8 cellular contexts compared by ENCODE assay signal in genomic region chr17:49260011-49260921, GRCh38. TPM values are rescaled to one million over a fixed set of nuclear protein-coding genes. Genes with fewer than 3 reads are reported as not detected.
A peak's percentile ranks its signal among the peaks of the same experiment; 100 is the strongest.
DNase-seq lines count a peak whose midpoint lies in the region; ATAC-seq, FAIRE-seq and TF ChIP-seq lines count a peak whose summit lies in the region.

No MANE protein-coding gene starts in this region.

- peak; percentile 76 for TF ChIP-seq POLR2A in endothelial cell of umbilical vein (IDR thresholded peaks at IDR 0.05; ENCODE audit: low read depth, low read length)

- no peaks in the 10 kb centered on the region for H3K79me2 ChIP-seq in endothelial cell of umbilical vein (ENCODE audit: control insufficient read depth, insufficient read depth, low read length)

- H3K36me3 Mint-ChIP-seq in activated CD8-positive, alpha-beta memory T cell treated with anti-CD3 and anti-CD28 coated beads, Interleukin-2, amount 10 ng/mL, durations not matched to agents 7 days and 5 days = no peaks in the 10 kb centered on the region

- DNase-seq in GM19238 (ENCODE audit: insufficient read length, low spot score) (peak; percentile 42), NCI-H69 (lab: John Stamatoyannopoulos, UW) (peak; percentile 64), endothelial cell of umbilical vein (ENCODE audit: low read depth, low spot score) (peak; percentile 87), mesenteric fat pad (ENCODE audit: low spot score) (peak; percentile 93), D721Med (ENCODE audit: insufficient read length, low spot score) (no peak)
- DNase-seq in activated CD8-positive, alpha-beta memory T cell treated with anti-CD3 and anti-CD28 coated beads, Interleukin-2, amount 10 ng/mL, durations not matched to agents 7 days and 5 days = peak; percentile 62
- DNase-seq in stimulated activated CD8-positive, alpha-beta memory T cell treated with anti-CD3 and anti-CD28 coated beads, Interleukin-15, amount 100 ng/mL, for 24 hours (ENCODE audit: low read depth) = peak; percentile 21

- POLR2A ChIA-PET in endothelial cell of umbilical vein (lab: Charles Lee) = interaction anchor here (0.6 kb wide), 1 partner anchor 567 kb away, joined by 4 read pairs; no protein-coding TSS in a partner anchor

- TSS peak; percentile 72 for BruUV-seq in endothelial cell of umbilical vein (replicated peaks; lab: Mats Ljungman, UMichigan)

- H3K4me1 ChIP-seq in endothelial cell of umbilical vein (ENCODE audit: control insufficient read depth, extremely low read depth, insufficient read depth, low read length) = peaks cover 14% of the 10 kb centered on the region

- TF ChIP-seq CTCF in endothelial cell of umbilical vein (IDR thresholded peaks at IDR 0.05; ENCODE audit: extremely low read depth in 1 of 2, insufficient read depth in 1 of 2, low read depth in 1 of 2, low read length in 2 of 2) (no peak), D721Med (IDR thresholded peaks at IDR 0.05; ENCODE audit: insufficient read depth, missing control alignments) (no peak)

- dilution Hi-C loops in endothelial cell of umbilical vein (cut with MboI; ENCODE audit: extremely low pct_ligation_motif_present, low sequenced_read_pairs) = no loop called here

- peaks cover 14% of the 10 kb centered on the region for H3K27me3 Mint-ChIP-seq in activated CD8-positive, alpha-beta memory T cell treated with anti-CD3 and anti-CD28 coated beads, Interleukin-2, amount 10 ng/mL, durations not matched to agents 7 days and 5 days

- peak overlapping the region; percentile 43 to 51 (median 51) for H3K4me3 ChIP-seq in endothelial cell of umbilical vein (replicated peaks in 1 of 3; ENCODE audit: insufficient read depth in 1 of 3, low read depth in 1 of 3, low read length in 3 of 3)

- intact Hi-C loops in endothelial cell of umbilical vein (cut with micrococcal nuclease) = loop anchor here (1.0 to 2.0 kb wide), 2 partner anchors 29 to 68 kb away; partner anchors contain the start of gene PHOSPHO1

- no peaks in the 10 kb centered on the region for H3K9me3 ChIP-seq in endothelial cell of umbilical vein (replicated peaks; ENCODE audit: control insufficient read depth, insufficient read depth, low read length)

- peak overlapping the region; percentile 46 for H3K27ac Mint-ChIP-seq in activated CD8-positive, alpha-beta memory T cell treated with anti-CD3 and anti-CD28 coated beads, Interleukin-2, amount 10 ng/mL, durations not matched to agents 7 days and 5 days

- peaks cover 12% of the 10 kb centered on the region for H3K4me1 Mint-ChIP-seq in activated CD8-positive, alpha-beta memory T cell treated with anti-CD3 and anti-CD28 coated beads, Interleukin-2, amount 10 ng/mL, durations not matched to agents 7 days and 5 days

- CTCF ChIA-PET in activated CD8-positive, alpha-beta memory T cell treated with anti-CD3 and anti-CD28 coated beads, Interleukin-2, amount 10 ng/mL, durations not matched to agents 7 days and 5 days (lab: Charles Lee) = interaction anchor here (1.0 to 2.6 kb wide), 8 partner anchors 29 to 228 kb away, joined by 3 to 11 read pairs (median 3); no protein-coding TSS in a partner anchor
- CTCF ChIA-PET in endothelial cell of umbilical vein (lab: Charles Lee) = interaction anchor here (0.9 to 2.2 kb wide), 9 partner anchors 12 to 80 kb away, joined by 3 to 12 read pairs (median 4); no protein-coding TSS in a partner anchor

- H3K4me2 ChIP-seq in endothelial cell of umbilical vein (ENCODE audit: insufficient read depth, low read length) = peak overlapping the region; percentile 83

- peak; percentile 84 for ATAC-seq in activated CD8-positive, alpha-beta memory T cell treated with anti-CD3 and anti-CD28 coated beads, Interleukin-2, amount 10 ng/mL, durations not matched to agents 7 days and 5 days
- ATAC-seq in HG03378 (IDR thresholded peaks at IDR 0.05; ENCODE audit: unreplicated experiment) = no peak

- peak overlapping the region; percentile 71 for H3K4me3 Mint-ChIP-seq in activated CD8-positive, alpha-beta memory T cell treated with anti-CD3 and anti-CD28 coated beads, Interleukin-2, amount 10 ng/mL, durations not matched to agents 7 days and 5 days

- H4K20me1 ChIP-seq in endothelial cell of umbilical vein (replicated peaks; ENCODE audit: control insufficient read depth, extremely low read depth, insufficient read depth, low read length) = no peaks in the 10 kb centered on the region

- peak; percentile 99 for FAIRE-seq in endothelial cell of umbilical vein (lab: Jason Lieb, UNC)
- FAIRE-seq in D721Med (lab: Jason Lieb, UNC) = no peak

- no peaks in the 10 kb centered on the region for H3K9me3 Mint-ChIP-seq in activated CD8-positive, alpha-beta memory T cell treated with anti-CD3 and anti-CD28 coated beads, Interleukin-2, amount 10 ng/mL, durations not matched to agents 7 days and 5 days (ENCODE audit: low read depth)

- peak overlapping the region; percentile 85 for H3K27ac ChIP-seq in endothelial cell of umbilical vein (ENCODE audit: insufficient read depth, low read depth, low read length)

- no peaks in the 10 kb centered on the region for H3K36me3 ChIP-seq in endothelial cell of umbilical vein (ENCODE audit: control insufficient read depth in 2 of 2, extremely low read depth in 1 of 2, insufficient read depth in 2 of 2, low read length in 2 of 2)

- H3K9me1 ChIP-seq in endothelial cell of umbilical vein (replicated peaks; ENCODE audit: control insufficient read depth, extremely low read depth, insufficient read depth, low read length) = no peaks in the 10 kb centered on the region

- peak overlapping the region; percentile 85 for H3K9ac ChIP-seq in endothelial cell of umbilical vein (replicated peaks; ENCODE audit: extremely low read depth, insufficient read depth, low read length)

- H3K27me3 ChIP-seq in endothelial cell of umbilical vein (ENCODE audit: control insufficient read depth in 2 of 2, insufficient read depth in 2 of 2, low read length in 2 of 2) = no peaks in the 10 kb centered on the region

- peak overlapping the region; percentile 91 for H2AFZ ChIP-seq in endothelial cell of umbilical vein (ENCODE audit: low read depth, low read length)

TF ChIP-seq in endothelial cell of umbilical vein, 7 proteins besides CTCF, POLR2A, EP300 and RAD21:
- TF ChIP-seq EZH2 (IDR thresholded peaks at IDR 0.05; ENCODE audit: borderline replicate concordance, low read depth, low read length, severe bottlenecking) (no peak), POLR2AphosphoS5 (IDR thresholded peaks at IDR 0.05; ENCODE audit: insufficient read depth, low read depth, low read length) (peak; percentile 43), JUN (IDR thresholded peaks at IDR 0.05; ENCODE audit: borderline replicate concordance, insufficient read depth, insufficient read length, low read depth) (peak; percentile 52), FOS (IDR thresholded peaks at IDR 0.05; ENCODE audit: borderline replicate concordance, insufficient read depth, low read length) (peak; percentile 81), MYC (IDR thresholded peaks at IDR 0.05; ENCODE audit: low read depth, low read length) (no peak), GATA2 (IDR thresholded peaks at IDR 0.05; ENCODE audit: insufficient read depth, insufficient read length, low read depth, low read length) (peak; percentile 22)
- TF ChIP-seq, protein P1, sequence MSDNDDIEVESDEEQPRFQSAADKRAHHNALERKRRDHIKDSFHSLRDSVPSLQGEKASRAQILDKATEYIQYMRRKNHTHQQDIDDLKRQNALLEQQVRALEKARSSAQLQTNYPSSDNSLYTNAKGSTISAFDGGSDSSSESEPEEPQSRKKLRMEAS (IDR thresholded peaks at IDR 0.05; ENCODE audit: insufficient read depth, insufficient read length) = no peak
TF ChIP-seq in endothelial cell of umbilical vein: peak in this region for 4.

RNA-seq across cellular contexts. Expression of gene PHOSPHO1, which starts 29.7 kb away (rescaled TPM):
- not detected for total RNA-seq in activated CD8-positive, alpha-beta memory T cell treated with anti-CD3 and anti-CD28 coated beads, Interleukin-2, amount 10 ng/mL, durations not matched to agents 7 days and 5 days
- total RNA-seq in endothelial cell of umbilical vein (0.18 TPM in 1 of 2 replicates, not detected in the other), mesenteric fat pad (1.8 TPM)
- 0.19 and 0.23 TPM in 2 replicates for polyA plus RNA-seq in endothelial cell of umbilical vein
- polyA plus RNA-seq in endothelial cell of umbilical vein (2011; cell fraction: cytosol; rRNA removed) = 0.10 and 0.13 TPM in 2 replicates
- polyA plus RNA-seq in endothelial cell of umbilical vein (2011; cell fraction: nucleus; rRNA removed) = 0.14 TPM in 1 of 2 replicates, not detected in the other
- polyA plus RNA-seq in endothelial cell of umbilical vein (2012) = 0.40 TPM in 2 replicates
- polyA minus RNA-seq in endothelial cell of umbilical vein = not detected in 2 replicates
- not detected for polyA minus RNA-seq in endothelial cell of umbilical vein (2011; cell fraction: cytosol; rRNA and poly(A)+ RNA removed)
- polyA minus RNA-seq in endothelial cell of umbilical vein (2011; cell fraction: nucleus; rRNA and poly(A)+ RNA removed) = 0.34 TPM in 1 of 2 replicates, not detected in the other

RNA-seq across cellular contexts. Expression of gene ABI3, which starts 49.8 kb away (rescaled TPM):
- 100 to 1,000 TPM; 116 to 121 TPM for total RNA-seq in activated CD8-positive, alpha-beta memory T cell treated with anti-CD3 and anti-CD28 coated beads, Interleukin-2, amount 10 ng/mL, durations not matched to agents 7 days and 5 days
- total RNA-seq in endothelial cell of umbilical vein (35.2 and 35.7 TPM in 2 replicates), mesenteric fat pad (12.5 TPM)
- 35.0 and 35.5 TPM in 2 replicates for polyA plus RNA-seq in endothelial cell of umbilical vein
- polyA plus RNA-seq in endothelial cell of umbilical vein (2011; cell fraction: cytosol; rRNA removed) = 29.6 and 31.8 TPM in 2 replicates
- polyA plus RNA-seq in endothelial cell of umbilical vein (2011; cell fraction: nucleus; rRNA removed) = 19.4 and 20.7 TPM in 2 replicates
- 30.9 and 37.1 TPM in 2 replicates for polyA plus RNA-seq in endothelial cell of umbilical vein (2012)
- 17.2 and 21.9 TPM in 2 replicates for polyA minus RNA-seq in endothelial cell of umbilical vein
- not detected for polyA minus RNA-seq in endothelial cell of umbilical vein (2011; cell fraction: cytosol; rRNA and poly(A)+ RNA removed)
- 14.9 and 22.8 TPM in 2 replicates for polyA minus RNA-seq in endothelial cell of umbilical vein (2011; cell fraction: nucleus; rRNA and poly(A)+ RNA removed)

RNA-seq across cellular contexts. Expression of gene GNGT2, which starts 49.9 kb away (rescaled TPM):
- 10 to 100 TPM; 39.8 to 45.3 TPM for total RNA-seq in activated CD8-positive, alpha-beta memory T cell treated with anti-CD3 and anti-CD28 coated beads, Interleukin-2, amount 10 ng/mL, durations not matched to agents 7 days and 5 days
- total RNA-seq in endothelial cell of umbilical vein (3.7 and 3.8 TPM in 2 replicates), mesenteric fat pad (1.5 TPM)
- 2.1 and 2.8 TPM in 2 replicates for polyA plus RNA-seq in endothelial cell of umbilical vein
- 5.1 and 5.6 TPM in 2 replicates for polyA plus RNA-seq in endothelial cell of umbilical vein (2011; cell fraction: cytosol; rRNA removed)
- 2.5 and 3.4 TPM in 2 replicates for polyA plus RNA-seq in endothelial cell of umbilical vein (2011; cell fraction: nucleus; rRNA removed)
- 5.7 and 9.7 TPM in 2 replicates for polyA plus RNA-seq in endothelial cell of umbilical vein (2012)
- 2.3 and 3.9 TPM in 2 replicates for polyA minus RNA-seq in endothelial cell of umbilical vein
- polyA minus RNA-seq in endothelial cell of umbilical vein (2011; cell fraction: cytosol; rRNA and poly(A)+ RNA removed) = not detected
- polyA minus RNA-seq in endothelial cell of umbilical vein (2011; cell fraction: nucleus; rRNA and poly(A)+ RNA removed) = 1.5 TPM in 1 of 2 replicates, not detected in the other
